In genomic region chr19:1094978-1095701, GRCh38 we compare ENCODE assay signal across 1 cellular context.
TF ChIP-seq lines count a peak whose summit lies in the region.

POLR2E (minus strand) TSS chr19:1095375; CDS start chr19:1095315, 60 bp downstream.

TF ChIP-seq in HepG2, 621 proteins besides CTCF, POLR2A, EP300 and RAD21 (continued from another document and continues in another):
- TF ChIP-seq PITX1 (CRISPR knock-in tag; IDR thresholded peaks at IDR 0.05) (peak; percentile 55), HNRNPLL (IDR thresholded peaks at IDR 0.05; ENCODE audit: low read depth, low read length, poor library complexity, severe bottlenecking) (peak; percentile 62), ZNF414 (CRISPR knock-in tag; IDR thresholded peaks at IDR 0.05) (0 out of 2 replicates have a peak, but pooled peaks have one; percentile 44), SALL1 (CRISPR knock-in tag; IDR thresholded peaks at IDR 0.05) (peak; percentile 60), ZFP41 (CRISPR knock-in tag; IDR thresholded peaks at IDR 0.05; ENCODE audit: borderline replicate concordance) (no peak), ZNF562 (CRISPR knock-in tag; IDR thresholded peaks at IDR 0.05; ENCODE audit: borderline replicate concordance) (no peak), ZGPAT (CRISPR knock-in tag; IDR thresholded peaks at IDR 0.05) (peak; percentile 68; the same call in 1 of the 2 replicates), POLR2AphosphoS5 (IDR thresholded peaks at IDR 0.05; ENCODE audit: low read depth, low read length) (peak; percentile 70), TGIF2 (CRISPR knock-in tag; IDR thresholded peaks at IDR 0.05) (0 out of 2 replicates have a peak, but pooled peaks have one; percentile 43), MNT (IDR thresholded peaks at IDR 0.05) (peak; percentile 22; the same call in 1 of the 2 replicates), ZNF670 (CRISPR knock-in tag; IDR thresholded peaks at IDR 0.05; ENCODE audit: borderline replicate concordance) (peak; percentile 49; the same call in 1 of the 2 replicates), ZNF207 (IDR thresholded peaks at IDR 0.05; ENCODE audit: borderline replicate concordance) (no peak), HDAC6 (IDR thresholded peaks at IDR 0.05; ENCODE audit: low read depth, low read length) (peak; percentile 57; the same call in 1 of the 2 replicates), SOX5 (CRISPR knock-in tag; IDR thresholded peaks at IDR 0.05; ENCODE audit: borderline replicate concordance) (peak; percentile 48; the same call in 1 of the 2 replicates), ZNF468 (CRISPR knock-in tag; IDR thresholded peaks at IDR 0.05) (0 out of 2 replicates have a peak, but pooled peaks have one; percentile 9), DRAP1 (CRISPR knock-in tag; IDR thresholded peaks at IDR 0.05) (peak; percentile 86), HOXA5 (CRISPR knock-in tag; IDR thresholded peaks at IDR 0.05) (peak; percentile 47; the same call in 1 of the 2 replicates), IRF2 (CRISPR knock-in tag; IDR thresholded peaks at IDR 0.05) (peak; percentile 81), THRA (CRISPR knock-in tag; IDR thresholded peaks at IDR 0.05; ENCODE audit: borderline replicate concordance) (peak; percentile 73; the same call in 1 of the 2 replicates), PBX3 (CRISPR knock-in tag; IDR thresholded peaks at IDR 0.05; ENCODE audit: borderline replicate concordance) (no peak), HMGXB4 (CRISPR knock-in tag; IDR thresholded peaks at IDR 0.05; ENCODE audit: borderline replicate concordance in 1 of 2, low read depth in 1 of 2) (peak; percentile 59 to 72; a peak in 3 of 4 replicates), KDM5A (IDR thresholded peaks at IDR 0.05; ENCODE audit: borderline replicate concordance, low read length) (peak; percentile 96), GATAD1 (CRISPR knock-in tag; IDR thresholded peaks at IDR 0.05) (peak; percentile 96), HOXA9 (CRISPR knock-in tag; IDR thresholded peaks at IDR 0.05; ENCODE audit: borderline replicate concordance) (no peak), ERF (CRISPR knock-in tag; IDR thresholded peaks at IDR 0.05) (peak; percentile 64; the same call in 1 of the 2 replicates), GMEB1 (CRISPR knock-in tag; IDR thresholded peaks at IDR 0.05; ENCODE audit: borderline replicate concordance) (peak; percentile 89), PPARG (CRISPR knock-in tag; conservative IDR thresholded peaks at IDR 0.05) (0 out of 2 replicates have a peak, but pooled peaks have one; percentile 13), ZNF580 (CRISPR knock-in tag; IDR thresholded peaks at IDR 0.05; ENCODE audit: borderline replicate concordance, low read depth) (peak; percentile 59; the same call in 1 of the 2 replicates), ETV5 (CRISPR knock-in tag; IDR thresholded peaks at IDR 0.05; ENCODE audit: borderline replicate concordance) (peak; percentile 53), TFDP2 (CRISPR knock-in tag; IDR thresholded peaks at IDR 0.05) (peak; percentile 66), SRY (CRISPR knock-in tag; IDR thresholded peaks at IDR 0.05) (0 out of 2 replicates have a peak, but pooled peaks have one; percentile 45), POLR2G (IDR thresholded peaks at IDR 0.05; ENCODE audit: low read depth, low read length) (peak; percentile 91), ZNF563 (CRISPR knock-in tag; IDR thresholded peaks at IDR 0.05) (0 out of 2 replicates have a peak, but pooled peaks have one; percentile 22), ZNF605 (CRISPR knock-in tag; IDR thresholded peaks at IDR 0.05) (peak; percentile 76; the same call in 1 of the 2 replicates), ZNF556 (CRISPR knock-in tag; IDR thresholded peaks at IDR 0.05; ENCODE audit: borderline replicate concordance) (no peak; the same call in 1 of the 2 replicates), ZNF337 (CRISPR knock-in tag; IDR thresholded peaks at IDR 0.05; ENCODE audit: borderline replicate concordance, low read depth) (no peak), MAZ (IDR thresholded peaks at IDR 0.05; ENCODE audit: borderline replicate concordance, low read depth, low read length) (peak; percentile 38; the same call in 1 of the 2 replicates), MAZ (CRISPR knock-in tag; IDR thresholded peaks at IDR 0.05; ENCODE audit: low read depth) (peak; percentile 77), KAT7 (CRISPR knock-in tag; IDR thresholded peaks at IDR 0.05; ENCODE audit: borderline replicate concordance) (peak; percentile 44; the same call in 1 of the 2 replicates), PAF1 (CRISPR knock-in tag; IDR thresholded peaks at IDR 0.05) (no peak), ZBTB25 (CRISPR knock-in tag; IDR thresholded peaks at IDR 0.05) (peak; percentile 93), ZNF510 (CRISPR knock-in tag; IDR thresholded peaks at IDR 0.05; ENCODE audit: low read depth) (no peak), ELF1 (CRISPR knock-in tag; IDR thresholded peaks at IDR 0.05) (peak; percentile 79), YY1 (IDR thresholded peaks at IDR 0.05; ENCODE audit: insufficient read depth, insufficient replicate concordance, low read depth, low read length) (peak; percentile 76), SP1 (IDR thresholded peaks at IDR 0.05) (no peak), SP1 (CRISPR knock-in tag; IDR thresholded peaks at IDR 0.05) (peak; percentile 91), SP4 (CRISPR knock-in tag; IDR thresholded peaks at IDR 0.05) (peak; percentile 80; the same call in 1 of the 2 replicates), ZNF136 (CRISPR knock-in tag; IDR thresholded peaks at IDR 0.05; ENCODE audit: low read depth) (0 out of 2 replicates have a peak, but pooled peaks have one; percentile 54), CREM (IDR thresholded peaks at IDR 0.05) (peak; percentile 90), CREM (CRISPR knock-in tag; IDR thresholded peaks at IDR 0.05) (no peak), RFX5 (IDR thresholded peaks at IDR 0.05; ENCODE audit: low read depth, low read length) (no peak), ZNF883 (CRISPR knock-in tag; IDR thresholded peaks at IDR 0.05; ENCODE audit: not compliant biosample characterization) (peak; percentile 71), ZFY (CRISPR knock-in tag; IDR thresholded peaks at IDR 0.05) (peak; percentile 71), JARID2 (CRISPR knock-in tag; IDR thresholded peaks at IDR 0.05; ENCODE audit: insufficient replicate concordance) (no peak), KMT2A (CRISPR knock-in tag; IDR thresholded peaks at IDR 0.05) (0 out of 2 replicates have a peak, but pooled peaks have one; percentile 32), ZNF124 (CRISPR knock-in tag; IDR thresholded peaks at IDR 0.05) (0 out of 2 replicates have a peak, but pooled peaks have one; percentile 57), SKI (IDR thresholded peaks at IDR 0.05; ENCODE audit: partially characterized antibody) (peak; percentile 10), CEBPG (CRISPR knock-in tag; IDR thresholded peaks at IDR 0.05) (peak; percentile 43; the same call in 1 of the 2 replicates)
